ENCODE assay signal across 25 cellular contexts in the genomic region with DNA sequence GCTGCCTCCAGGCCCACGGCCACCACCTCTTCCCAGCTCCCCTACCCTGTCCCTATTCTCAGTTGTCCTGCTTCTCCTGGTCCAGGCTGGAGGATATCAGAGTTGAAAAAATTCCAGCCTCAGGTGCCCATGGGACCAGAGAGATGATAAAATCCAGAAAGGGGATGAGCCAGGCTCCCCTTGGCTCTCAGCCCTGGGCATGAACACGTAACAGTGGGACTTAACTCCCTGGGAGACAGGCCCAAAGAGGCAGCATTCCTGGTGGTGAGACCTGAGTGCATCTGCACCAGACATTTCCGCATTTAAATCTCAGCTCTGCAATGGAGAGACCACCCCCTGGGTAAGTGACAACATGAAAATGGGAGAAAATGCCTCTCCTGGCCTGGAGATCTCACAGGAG. TPM values are rescaled to one million over a fixed set of nuclear protein-coding genes. Genes with fewer than 3 reads are reported as not detected.
DNase-seq lines count a peak whose midpoint lies in the region; ATAC-seq and TF ChIP-seq lines count a peak whose summit lies in the region.
"Had no signal": no experiment of that assay in that cellular context is flagged by ENCODE, and none has a peak within 500 bp of the region (broad histone marks: within the 10 kb centered on the region; RNA-seq: fewer than 3 reads in every experiment).

No MANE protein-coding gene starts in this region.

- no peaks in the 10 kb centered on the region for H3K79me1 ChIP-seq in mesendoderm (ENCODE audit: low read length)

- H3K18ac ChIP-seq in mesendoderm (ENCODE audit: low read length) = no peak overlapping the region

- no peak for ATAC-seq in stimulated activated memory B cell treated with anti-CD40 and anti-IgM and Interleukin-4, amounts not matched to agents 10 μg/mL and 1 μg/mL and 100 μg/mL, for 72 hours
- ATAC-seq in esophagus mucosa = no peak
- ATAC-seq: activated T-cell treated with anti-CD3 and anti-CD28 coated beads, Interleukin-2, amount 50 U/mL, for 72 hours; natural killer cell treated with Interleukin-12 subunit alpha and Interleukin-12 subunit beta and Interleukin-15 and Interleukin-18, amount 100 ng/mL, for 72 hours; PC-3 had no signal

- no peaks in the 10 kb centered on the region for H3K36me3 Mint-ChIP-seq in stimulated activated memory B cell treated with anti-CD40 and anti-IgM and Interleukin-4, amounts not matched to agents 10 μg/mL and 1 μg/mL and 100 μg/mL, for 72 hours
- H3K36me3 Mint-ChIP-seq in CD14-positive monocyte = peaks cover 1 to 12% of the 10 kb centered on the region in 2 donors
- H3K36me3 Mint-ChIP-seq: activated naive CD4-positive, alpha-beta T cell treated with anti-CD3 and anti-CD28 coated beads, Interleukin-2, amount 50 U/mL, for 24 hours; natural killer cell treated with Interleukin-12 subunit alpha and Interleukin-12 subunit beta and Interleukin-15 and Interleukin-18, amount 100 ng/mL, for 72 hours had no signal

- no CpG with 5 or more reads among the region's 3 CpGs for WGBS in mesendoderm (ENCODE audit: extremely low coverage, insufficient coverage, low lambda C conversion rate)

- H3K4me3 Mint-ChIP-seq in stimulated activated memory B cell treated with anti-CD40 and anti-IgM and Interleukin-4, amounts not matched to agents 10 μg/mL and 1 μg/mL and 100 μg/mL, for 72 hours = no peak overlapping the region
- no peak overlapping the region for H3K4me3 Mint-ChIP-seq in CD14-positive monocyte
- H3K4me3 Mint-ChIP-seq: activated CD4-positive, alpha-beta memory T cell treated with anti-CD3 and anti-CD28 coated beads, Interleukin-2, amount 10 ng/mL, durations not matched to agents 7 days and 5 days; activated naive CD4-positive, alpha-beta T cell treated with anti-CD3 and anti-CD28 coated beads, Interleukin-2, amount 50 U/mL, for 24 hours; natural killer cell treated with Interleukin-12 subunit alpha and Interleukin-12 subunit beta and Interleukin-15 and Interleukin-18, amount 100 ng/mL, for 72 hours had no signal

- no peak overlapping the region for H3K4me3 ChIP-seq in mesendoderm (ENCODE audit: low read length)
- H3K4me3 ChIP-seq: stomach, transverse colon had no signal

- peak overlapping the region; percentile 35 for H3K9ac ChIP-seq in mesendoderm (ENCODE audit: low read length)

- no peak overlapping the region for H3K23ac ChIP-seq in mesendoderm (ENCODE audit: low read length)

- H3K36me3 ChIP-seq in mesendoderm (ENCODE audit: control insufficient read depth, insufficient read depth, low read length) = no peaks in the 10 kb centered on the region
- H3K36me3 ChIP-seq: stomach, transverse colon had no signal

- peaks cover 9% of the 10 kb centered on the region for H3K4me1 ChIP-seq in mesendoderm (ENCODE audit: control insufficient read depth, low read depth, low read length)

- peak overlapping the region; percentile 71 for H3K56ac ChIP-seq in mesendoderm (ENCODE audit: low read length)

- no peak overlapping the region for H4K8ac ChIP-seq in mesendoderm (ENCODE audit: low read depth, low read length)

- no peak overlapping the region for H2BK15ac ChIP-seq in mesendoderm (replicated peaks; ENCODE audit: low read depth)

- no peak overlapping the region for H3K4me2 ChIP-seq in mesendoderm (ENCODE audit: low read length)

- H2BK5ac ChIP-seq in mesendoderm (ENCODE audit: low read length) = no peak overlapping the region

- TF ChIP-seq CTCF in RWPE1 (conservative IDR thresholded peaks at IDR 0.05; ENCODE audit: low read depth) = no peak
- TF ChIP-seq CTCF in CD14-positive monocyte (IDR thresholded peaks at IDR 0.05) = no peak

- H3K27me3 ChIP-seq in mesendoderm (ENCODE audit: insufficient read depth, low read length, poor library complexity) = no peaks in the 10 kb centered on the region
- H3K27me3 ChIP-seq: stomach, transverse colon had no signal

- POLR2A ChIA-PET in RWPE1 (lab: Yijun Ruan, JAX; ENCODE audit: low non-redundant PET) = no interaction called here

- H3K27ac ChIP-seq in RWPE1 (peak overlapping the region; percentile 56), mesendoderm (ENCODE audit: low read depth, low read length) (no peak overlapping the region)
- H3K27ac ChIP-seq: stomach, transverse colon had no signal

- H3K9me3 Mint-ChIP-seq in stimulated activated memory B cell treated with anti-CD40 and anti-IgM and Interleukin-4, amounts not matched to agents 10 μg/mL and 1 μg/mL and 100 μg/mL, for 72 hours = no peaks in the 10 kb centered on the region
- no peaks in the 10 kb centered on the region for H3K9me3 Mint-ChIP-seq in CD14-positive monocyte
- H3K9me3 Mint-ChIP-seq: activated CD4-positive, alpha-beta memory T cell treated with anti-CD3 and anti-CD28 coated beads, Interleukin-2, amount 10 ng/mL, durations not matched to agents 7 days and 5 days; activated naive CD4-positive, alpha-beta T cell treated with anti-CD3 and anti-CD28 coated beads, Interleukin-2, amount 50 U/mL, for 24 hours; activated T-cell treated with anti-CD3 and anti-CD28 coated beads, Interleukin-2, amount 50 U/mL, for 72 hours; natural killer cell treated with Interleukin-12 subunit alpha and Interleukin-12 subunit beta and Interleukin-15 and Interleukin-18, amount 100 ng/mL, for 72 hours had no signal

- no peak overlapping the region for H3K4ac ChIP-seq in mesendoderm (ENCODE audit: low read depth, low read length)

- no peak overlapping the region for H4K5ac ChIP-seq in mesendoderm (ENCODE audit: low read length)

- no peaks in the 10 kb centered on the region for H3K27me3 Mint-ChIP-seq in stimulated activated memory B cell treated with anti-CD40 and anti-IgM and Interleukin-4, amounts not matched to agents 10 μg/mL and 1 μg/mL and 100 μg/mL, for 72 hours
- peaks cover 0 to 2% (median 0%) of the 10 kb centered on the region in 3 donors for H3K27me3 Mint-ChIP-seq in CD14-positive monocyte (ENCODE audit: low read depth in 3 of 3)
- H3K27me3 Mint-ChIP-seq: activated CD4-positive, alpha-beta memory T cell treated with anti-CD3 and anti-CD28 coated beads, Interleukin-2, amount 10 ng/mL, durations not matched to agents 7 days and 5 days; activated naive CD4-positive, alpha-beta T cell treated with anti-CD3 and anti-CD28 coated beads, Interleukin-2, amount 50 U/mL, for 24 hours; natural killer cell treated with Interleukin-12 subunit alpha and Interleukin-12 subunit beta and Interleukin-15 and Interleukin-18, amount 100 ng/mL, for 72 hours had no signal

- intact Hi-C loops in CD14-positive monocyte (cut with micrococcal nuclease) = no loop called here

- peaks cover 72% of the 10 kb centered on the region for H3K4me1 Mint-ChIP-seq in stimulated activated memory B cell treated with anti-CD40 and anti-IgM and Interleukin-4, amounts not matched to agents 10 μg/mL and 1 μg/mL and 100 μg/mL, for 72 hours
- H3K4me1 Mint-ChIP-seq in CD14-positive monocyte = peaks cover 59% of the 10 kb centered on the region

- CTCF ChIA-PET in RWPE1 (lab: Yijun Ruan, JAX) = interaction anchor here (0.6 to 0.7 kb wide), 2 partner anchors 20 to 43 kb away, joined by 3 to 5 read pairs; a partner anchor contains a TSS

- H2BK120ac ChIP-seq in mesendoderm (ENCODE audit: low read depth, low read length) = no peak overlapping the region

- H3K79me2 ChIP-seq in mesendoderm (ENCODE audit: control insufficient read depth, insufficient read depth, low read length) = no peaks in the 10 kb centered on the region

- H2AK5ac ChIP-seq in mesendoderm (ENCODE audit: low read length) = no peak overlapping the region

- in situ Hi-C loops in G401 (cut with HindIII; ENCODE audit: low sequenced_read_pairs) = no loop called here

- DNase-seq in G401 (ENCODE audit: low spot score) = peak; percentile 30
- DNase-seq in RWPE1 (ENCODE audit: low spot score) = no peak
- DNase-seq in mesendoderm = no peak
- DNase-seq in CD14-positive monocyte (ENCODE audit: low spot score) = no peak
- no peak for DNase-seq in NCI-H128 (lab: John Stamatoyannopoulos, UW; ENCODE audit: unreplicated experiment)
- DNase-seq: activated CD4-positive, alpha-beta memory T cell treated with anti-CD3 and anti-CD28 coated beads, Interleukin-2, amount 10 ng/mL, durations not matched to agents 7 days and 5 days; activated CD4-positive, CD25-positive, alpha-beta regulatory T cell; activated T-cell treated with anti-CD3 and anti-CD28 coated beads, Interleukin-2, amount 50 U/mL, for 72 hours; AML-193; effector CD8-positive, alpha-beta T cell; GOT3; NCI-H1930; NCI-H345; NCI-H82; PC-3; small intestine; stimulated activated CD4-positive, alpha-beta T cell treated with anti-CD3 and anti-CD28 coated beads, Interleukin-4, amount 100 ng/mL, for 24 hours; stomach; transverse colon had no signal

- peak overlapping the region; percentile 97 for H3K27ac Mint-ChIP-seq in stimulated activated memory B cell treated with anti-CD40 and anti-IgM and Interleukin-4, amounts not matched to agents 10 μg/mL and 1 μg/mL and 100 μg/mL, for 72 hours
- H3K27ac Mint-ChIP-seq in CD14-positive monocyte = peak overlapping the region in 3 of 7 donors; percentile 25 to 46 (median 30)
- H3K27ac Mint-ChIP-seq: activated CD4-positive, alpha-beta memory T cell treated with anti-CD3 and anti-CD28 coated beads, Interleukin-2, amount 10 ng/mL, durations not matched to agents 7 days and 5 days had no signal

RNA-seq across cellular contexts. Expression of a gene that starts 10.4 kb away (rescaled TPM):
- total RNA-seq in G401 (2014; rRNA removed; shearing (Covaris generic)) = 22.9 and 43.0 TPM in 2 replicates
- 10.9 TPM for polyA plus RNA-seq in mesendoderm (2013, experiment 1 of 2)
- polyA plus RNA-seq in mesendoderm (2013, experiment 2 of 2) = 11.3 TPM
- 6.4 TPM for total RNA-seq in esophagus mucosa
- 1 to 10 TPM; 4.8 to 5.9 TPM for polyA plus RNA-seq in CD14-positive monocyte

RNA-seq across cellular contexts. Expression of a gene that starts 19.7 kb away (rescaled TPM):
- total RNA-seq in G401 (2014; rRNA removed; shearing (Covaris generic)) = not detected in 2 replicates
- polyA plus RNA-seq in mesendoderm (2013, experiment 1 of 2) = 0.70 TPM
- polyA plus RNA-seq in mesendoderm (2013, experiment 2 of 2) = 0.63 TPM
- total RNA-seq in esophagus mucosa = 2.2 TPM
- 100 to 1,000 TPM; 156 to 223 TPM for polyA plus RNA-seq in CD14-positive monocyte
- total RNA-seq: activated CD4-positive, alpha-beta memory T cell treated with anti-CD3 and anti-CD28 coated beads, Interleukin-2, amount 10 ng/mL, durations not matched to agents 7 days and 5 days; astrocyte; glomerular endothelial cell had no signal

RNA-seq across cellular contexts. Expression of a gene that starts 28.2 kb away (rescaled TPM):
- total RNA-seq in G401 (2014; rRNA removed; shearing (Covaris generic)) = 149 and 239 TPM in 2 replicates
- 136 TPM for polyA plus RNA-seq in mesendoderm (2013, experiment 1 of 2)
- polyA plus RNA-seq in mesendoderm (2013, experiment 2 of 2) = 143 TPM
- 88.2 TPM for total RNA-seq in esophagus mucosa
- 10 to 100 TPM; 89.5 to 97.4 TPM for polyA plus RNA-seq in CD14-positive monocyte

RNA-seq across cellular contexts. Expression of a gene that starts 45.5 kb away (rescaled TPM):
- 0.37 TPM in 1 of 2 replicates, not detected in the other for total RNA-seq in G401 (2014; rRNA removed; shearing (Covaris generic))
- not detected for polyA plus RNA-seq in mesendoderm (2013, experiment 1 of 2)
- not detected for polyA plus RNA-seq in mesendoderm (2013, experiment 2 of 2)
- total RNA-seq in esophagus mucosa = not detected
- polyA plus RNA-seq in CD14-positive monocyte = under 1 TPM in 1 of 2 donors, not detected in 1; 0.03 TPM
- total RNA-seq: activated CD4-positive, alpha-beta memory T cell treated with anti-CD3 and anti-CD28 coated beads, Interleukin-2, amount 10 ng/mL, durations not matched to agents 7 days and 5 days; activated T-cell treated with anti-CD3 and anti-CD28 coated beads, Interleukin-2, amount 50 U/mL, for 72 hours; astrocyte; glomerular endothelial cell; natural killer cell treated with Interleukin-12 subunit alpha and Interleukin-12 subunit beta and Interleukin-15 and Interleukin-18, amount 100 ng/mL, for 72 hours; PC-3; transverse colon had no signal

RNA-seq across cellular contexts. Expression of a gene that starts 50.9 kb away (rescaled TPM):
- total RNA-seq in G401 (2014; rRNA removed; shearing (Covaris generic)) = not detected in 2 replicates
- polyA plus RNA-seq in mesendoderm (2013, experiment 1 of 2) = 0.14 TPM
- 0.28 TPM for polyA plus RNA-seq in mesendoderm (2013, experiment 2 of 2)
- 0.44 TPM for total RNA-seq in esophagus mucosa
- not detected for polyA plus RNA-seq in CD14-positive monocyte
- total RNA-seq: glomerular endothelial cell, PC-3, transverse colon had no signal
